Comparison of ENCODE assay signal across 8 cellular contexts in genomic region chr12:57173089-57173488, GRCh38. TPM values are rescaled to one million over a fixed set of nuclear protein-coding genes. Genes with fewer than 3 reads are reported as not detected.
A peak's percentile ranks its signal among the peaks of the same experiment; 100 is the strongest.
DNase-seq lines count a peak whose midpoint lies in the region; ATAC-seq and TF ChIP-seq lines count a peak whose summit lies in the region.

No MANE protein-coding gene starts in this region.

- peak in 5 of 6 experiments; percentile 33 to 63 (median 53) for TF ChIP-seq CTCF in Peyer's patch (IDR thresholded peaks at IDR 0.05)
- peak; percentile 59 for TF ChIP-seq CTCF in osteocyte (IDR thresholded peaks at IDR 0.05)

- intact Hi-C loops in activated CD4-positive, alpha-beta T cell treated with anti-CD3 and anti-CD28 coated beads for 36 hours (cut with DNase I, micrococcal nuclease): loop anchor here (1.0 to 10.0 kb wide), 3 partner anchors 49 to 418 kb away; partner anchors contain the start of gene PRIM1 (in 1 of the 2)

- H3K27ac ChIP-seq in Peyer's patch: no peak overlapping the region

- CTCF ChIA-PET in activated CD4-positive, alpha-beta T cell treated with anti-CD3 and anti-CD28 coated beads for 36 hours (lab: Charles Lee): interaction anchor here (0.5 to 5.7 kb wide), 14 partner anchors 8 to 548 kb away, joined by 3 to 41 read pairs (median 5); partner anchors contain the start of gene LRP1

- H3K36me3 Mint-ChIP-seq in activated CD4-positive, alpha-beta T cell treated with anti-CD3 and anti-CD28 coated beads for 36 hours (ENCODE audit: low read depth): no peaks in the 10 kb centered on the region
- peaks cover 64% of the 10 kb centered on the region for H3K36me3 Mint-ChIP-seq in osteocyte (ENCODE audit: unreplicated experiment)

- DNase-seq in activated CD4-positive, alpha-beta T cell treated with anti-CD3 and anti-CD28 coated beads for 36 hours: peak; percentile 52
- DNase-seq in activated CD4-positive, alpha-beta T cell treated with anti-CD3 and anti-CD28 coated beads, Interleukin-2, amount 50 U/mL, for 1 hour: no peak
- DNase-seq in Peyer's patch (peak in 2 of 3 donors; percentile 18 to 63), ecto neural progenitor cell (ENCODE audit: low spot score) (peak; percentile 71), osteocyte (ENCODE audit: extremely low spot score, unreplicated experiment) (no peak), ureter (ENCODE audit: low spot score) (no peak)

- no peak overlapping the region for H3K27ac Mint-ChIP-seq in activated CD4-positive, alpha-beta T cell treated with anti-CD3 and anti-CD28 coated beads for 36 hours
- H3K27ac Mint-ChIP-seq in osteocyte (ENCODE audit: unreplicated experiment): no peak overlapping the region

- H3K4me1 Mint-ChIP-seq in activated CD4-positive, alpha-beta T cell treated with anti-CD3 and anti-CD28 coated beads for 36 hours: no peaks in the 10 kb centered on the region
- peaks cover 12% of the 10 kb centered on the region for H3K4me1 Mint-ChIP-seq in osteocyte (ENCODE audit: unreplicated experiment)

- H3K4me3 Mint-ChIP-seq in activated CD4-positive, alpha-beta T cell treated with anti-CD3 and anti-CD28 coated beads for 36 hours: no peak overlapping the region
- H3K4me3 Mint-ChIP-seq in osteocyte (ENCODE audit: unreplicated experiment): no peak overlapping the region

- no peaks in the 10 kb centered on the region for H3K9me3 Mint-ChIP-seq in activated CD4-positive, alpha-beta T cell treated with anti-CD3 and anti-CD28 coated beads for 36 hours (ENCODE audit: low read depth)
- no peaks in the 10 kb centered on the region for H3K9me3 Mint-ChIP-seq in osteocyte (ENCODE audit: unreplicated experiment)

- H3K36me3 ChIP-seq in Peyer's patch: peaks cover 0 to 80% (median 0%) of the 10 kb centered on the region in 3 donors

- H3K9me3 ChIP-seq in Peyer's patch: no peaks in the 10 kb centered on the region

- H3K27me3 Mint-ChIP-seq in activated CD4-positive, alpha-beta T cell treated with anti-CD3 and anti-CD28 coated beads for 36 hours: no peaks in the 10 kb centered on the region
- H3K27me3 Mint-ChIP-seq in osteocyte (ENCODE audit: unreplicated experiment): no peaks in the 10 kb centered on the region

- peaks cover 0 to 4% (median 0%) of the 10 kb centered on the region in 4 donors for H3K4me1 ChIP-seq in Peyer's patch

- H3K27me3 ChIP-seq in Peyer's patch: no peaks in the 10 kb centered on the region

- no peak overlapping the region for H3K4me3 ChIP-seq in Peyer's patch

- no peak for TF ChIP-seq POLR2A in Peyer's patch (IDR thresholded peaks at IDR 0.05)

- peak; percentile 61 for ATAC-seq in activated CD4-positive, alpha-beta T cell treated with anti-CD3 and anti-CD28 coated beads for 36 hours
- ATAC-seq in GM19035 (IDR thresholded peaks at IDR 0.05; ENCODE audit: unreplicated experiment) (no peak), GM18909 (IDR thresholded peaks at IDR 0.05; ENCODE audit: poor library complexity, unreplicated experiment) (no peak)

- POLR2A ChIA-PET in activated CD4-positive, alpha-beta T cell treated with anti-CD3 and anti-CD28 coated beads for 36 hours (lab: Charles Lee): interaction anchor here (0.7 kb wide), 1 partner anchor 18 kb away, joined by 3 read pairs; no protein-coding TSS in a partner anchor

RNA-seq across cellular contexts. Expression of gene LRP1-AS, which starts 25.7 kb away (rescaled TPM):
- not detected for total RNA-seq in activated CD4-positive, alpha-beta T cell treated with anti-CD3 and anti-CD28 coated beads for 36 hours
- total RNA-seq in Peyer's patch (not detected), osteocyte (not detected in 2 replicates), ureter (not detected)

RNA-seq across cellular contexts. Expression of gene NXPH4, which starts 43.5 kb away (rescaled TPM):
- under 1 TPM; 0.41 to 0.51 TPM for total RNA-seq in activated CD4-positive, alpha-beta T cell treated with anti-CD3 and anti-CD28 coated beads for 36 hours
- total RNA-seq in Peyer's patch (not detected), osteocyte (62.6 and 63.8 TPM in 2 replicates), ureter (not detected)

RNA-seq across cellular contexts. Expression of gene LRP1, which starts 44.8 kb away (rescaled TPM):
- total RNA-seq in activated CD4-positive, alpha-beta T cell treated with anti-CD3 and anti-CD28 coated beads for 36 hours: 1 to 10 TPM; 1.8 to 2.7 TPM
- total RNA-seq in Peyer's patch: 100 to 1,000 TPM; 128 to 312 (median 207) TPM
- total RNA-seq in osteocyte: 591 and 603 TPM in 2 replicates
- 180 TPM for total RNA-seq in ureter

RNA-seq across cellular contexts. Expression of gene SHMT2, which starts 56.4 kb away (rescaled TPM):
- 100 to 1,000 TPM; 436 to 487 TPM for total RNA-seq in activated CD4-positive, alpha-beta T cell treated with anti-CD3 and anti-CD28 coated beads for 36 hours
- 10 to 100 TPM; 34.4 to 72.6 (median 36.3) TPM for total RNA-seq in Peyer's patch
- total RNA-seq in osteocyte: 263 and 290 TPM in 2 replicates
- total RNA-seq in ureter: 97.4 TPM

Comparison
In these comparisons a context has a peak if more than half of its experiments do, and no peak if none do; other contexts are left out.
1. DNase-seq: peak in activated CD4-positive, alpha-beta T cell treated with anti-CD3 and anti-CD28 coated beads for 36 hours (single experiment), Peyer's patch (2 of 3) and ecto neural progenitor cell (single experiment); none in activated CD4-positive, alpha-beta T cell treated with anti-CD3 and anti-CD28 coated beads, Interleukin-2, amount 50 U/mL, for 1 hour (single experiment), osteocyte (single experiment) and ureter (single experiment).
2. RNA of gene NXPH4, which starts 43.5 kb away (total RNA-seq): 62.6 to 63.8 TPM in osteocyte; 0.41 to 0.51 TPM in activated CD4-positive, alpha-beta T cell treated with anti-CD3 and anti-CD28 coated beads for 36 hours, not detected in Peyer's patch and not detected in ureter (single experiment); every median in the first group is over 10 times any median in the second.
3. RNA of gene LRP1, which starts 44.8 kb away (total RNA-seq): 591 to 603 TPM in osteocyte, 128 to 312 TPM in Peyer's patch and 180 TPM in ureter (single experiment); 1.8 to 2.7 TPM in activated CD4-positive, alpha-beta T cell treated with anti-CD3 and anti-CD28 coated beads for 36 hours; every median in the first group is over 10 times any median in the second.